In the genomic region with DNA sequence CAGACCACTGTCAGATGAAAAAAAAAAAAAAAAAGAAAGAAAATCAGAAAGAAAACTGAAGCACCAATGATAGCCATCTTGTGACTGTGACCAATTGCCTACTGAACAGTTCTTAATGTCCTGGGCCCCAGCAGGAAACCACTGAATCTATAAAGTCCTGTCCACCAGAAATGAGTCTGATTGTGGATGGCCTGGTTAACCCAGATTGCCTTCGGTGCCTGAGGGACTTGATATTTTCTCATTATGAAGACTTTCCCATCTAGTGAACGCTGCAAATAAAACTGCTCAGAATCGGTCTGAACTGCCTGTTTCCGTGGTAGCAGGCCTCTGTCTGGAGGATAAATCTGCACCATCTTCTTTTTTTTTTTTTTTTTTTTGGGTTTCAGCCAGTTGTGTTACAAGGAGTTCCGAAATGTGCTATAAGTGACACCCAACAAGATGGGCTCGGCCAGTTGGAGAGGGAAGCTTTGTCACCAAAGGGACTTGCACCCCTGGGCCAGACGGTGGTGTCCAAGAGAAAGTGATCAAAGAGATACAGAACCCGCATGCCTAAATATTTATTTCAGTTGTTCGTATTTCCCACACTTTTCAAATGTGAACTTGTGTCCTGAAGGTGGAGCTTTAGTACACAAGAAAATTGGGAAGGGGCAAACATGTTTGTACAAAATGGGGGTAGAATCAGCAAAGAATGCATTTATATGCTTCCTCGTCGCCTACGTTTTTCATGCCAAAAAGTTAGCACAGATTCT, we compare ENCODE assay signal across 9 cellular contexts. TPM values are rescaled to one million over a fixed set of nuclear protein-coding genes. Genes with fewer than 3 reads are reported as not detected.
DNase-seq lines count a peak whose midpoint lies in the region; ATAC-seq and TF ChIP-seq lines count a peak whose summit lies in the region.
"Had no signal": no experiment of that assay in that cellular context is flagged by ENCODE, and none has a peak within 500 bp of the region (broad histone marks: within the 10 kb centered on the region; RNA-seq: fewer than 3 reads in every experiment).

No MANE protein-coding gene starts in this region.

- no peaks in the 10 kb centered on the region for H3K36me3 ChIP-seq in aorta (ENCODE audit: control insufficient read depth in 1 of 2, insufficient read depth in 2 of 2, low read length in 1 of 2)

- TF ChIP-seq CTCF in CD14-positive monocyte (IDR thresholded peaks at IDR 0.05) (peak; percentile 43), HFF-Myc (IDR thresholded peaks at IDR 0.05; ENCODE audit: low read depth, low read length, missing control alignments) (peak; percentile 43), WI38 (IDR thresholded peaks at IDR 0.05; ENCODE audit: low read depth, low read length) (peak; percentile 17; the same call in 1 of the 2 replicates)

- H3K4me3 Mint-ChIP-seq in CD14-positive monocyte, result no peak overlapping the region

- peaks cover 3 to 15% (median 8%) of the 10 kb centered on the region in 3 donors for H3K27me3 Mint-ChIP-seq in CD14-positive monocyte (ENCODE audit: low read depth in 3 of 3)

- intact Hi-C loops in CD14-positive monocyte (cut with micrococcal nuclease) (loop anchor here (5.0 to 10.0 kb wide), 4 partner anchors 37 to 387 kb away; no protein-coding TSS in a partner anchor), aorta (cut with DNase I) (loop anchor here in 1 of 2 donors (10.0 kb wide), 1 partner anchor 289 kb away; no protein-coding TSS in a partner anchor), posterior vena cava (cut with DNase I) (loop anchor here in 1 of 2 donors (5.0 kb wide), 2 partner anchors 387 to 557 kb away; no protein-coding TSS in a partner anchor)

- no peaks in the 10 kb centered on the region for H3K27me3 ChIP-seq in aorta (ENCODE audit: control insufficient read depth in 1 of 2, insufficient read depth in 2 of 2, low read length in 1 of 2)

- no peaks in the 10 kb centered on the region for H3K36me3 Mint-ChIP-seq in CD14-positive monocyte

- DNase-seq in CD14-positive monocyte (ENCODE audit: low spot score) (no peak), HFF-Myc (ENCODE audit: extremely low read depth, low read depth) (peak; percentile 33), lung microvascular endothelial cell (ENCODE audit: low read depth in 2 of 2) (peak; percentile 12 to 36), aorta (no peak), NCI-H2171 (lab: John Stamatoyannopoulos, UW) (no peak), posterior vena cava (ENCODE audit: low spot score) (no peak)
- DNase-seq in effector CD8-positive, alpha-beta T cell (lab: John Stamatoyannopoulos, UW), result no peak

- peaks cover 22% of the 10 kb centered on the region for H3K4me1 Mint-ChIP-seq in CD14-positive monocyte

- no peak overlapping the region for H3K4me3 ChIP-seq in HFF-Myc (replicated peaks; ENCODE audit: low read depth, low read length)
- H3K4me3 ChIP-seq in WI38 (ENCODE audit: low read depth, low read length), result no peak overlapping the region
- H3K4me3 ChIP-seq in aorta (ENCODE audit: low read length in 2 of 2), result no peak overlapping the region

- H3K27ac ChIP-seq in aorta (ENCODE audit: low read depth in 1 of 2, low read length in 2 of 2), result no peak overlapping the region
- H3K27ac ChIP-seq: parathyroid adenoma had no signal

- H3K9me3 Mint-ChIP-seq in CD14-positive monocyte, result peaks cover 0 to 6% (median 0%) of the 10 kb centered on the region in 7 donors

- WGBS in aorta, 2 donors, result 40 to 41% methylated on average over 12 of the region's 12 CpGs

- no peaks in the 10 kb centered on the region for H3K4me1 ChIP-seq in aorta (ENCODE audit: control insufficient read depth in 1 of 2, insufficient read depth in 2 of 2, low read length in 2 of 2)
- H3K4me1 ChIP-seq: parathyroid adenoma had no signal

- no peak for ATAC-seq in aorta (ENCODE audit: low FRiP score)

- no peak overlapping the region for H3K27ac Mint-ChIP-seq in CD14-positive monocyte

- H3K9me3 ChIP-seq in aorta (ENCODE audit: control insufficient read depth, low read length), result no peaks in the 10 kb centered on the region

RNA-seq across cellular contexts. Expression of gene PLXNC1, which starts 3.0 kb away (rescaled TPM):
- polyA plus RNA-seq in CD14-positive monocyte (10 to 100 TPM; 14.3 to 15.4 TPM), aorta (1 to 10 TPM; 1.2 to 3.4 TPM)
- total RNA-seq in lung microvascular endothelial cell (under 0.01 and 0.22 TPM in 2 replicates), aorta (10 to 100 TPM in 1 of 2 donors, 1 to 10 TPM in 1; 7.5 to 26.8 TPM), posterior vena cava (10 to 100 TPM in 1 of 2 donors, 1 to 10 TPM in 1; 9.2 to 15.3 TPM)

Comparison
In these comparisons a context has a peak if more than half of its experiments do, and no peak if none do; other contexts are left out.
1. DNase-seq: peak in HFF-Myc (single experiment) and lung microvascular endothelial cell (2 of 2); none in CD14-positive monocyte (single experiment), aorta (0 of 2), NCI-H2171 (single experiment), posterior vena cava (single experiment) and effector CD8-positive, alpha-beta T cell (single experiment).
2. Peak in every context shown above with its lines, with median percentiles within 50 percentile points of each other: CTCF ChIP-seq.